In genomic region chr9:68896495-68896894, GRCh38 we compare ENCODE assay signal across 10 cellular contexts.
DNase-seq lines count a peak whose midpoint lies in the region; ATAC-seq and TF ChIP-seq lines count a peak whose summit lies in the region.
"Had no signal": no experiment of that assay in that cellular context is flagged by ENCODE, and none has a peak within 500 bp of the region (broad histone marks: within the 10 kb centered on the region; RNA-seq: fewer than 3 reads in every experiment).

No MANE protein-coding gene starts in this region.

- H3K4me3 Mint-ChIP-seq in CD8-positive, alpha-beta T cell = peak overlapping the region; percentile 51
- peak overlapping the region; percentile 60 for H3K4me3 Mint-ChIP-seq in activated B cell treated with CpG ODN at 0.5 μM for 24 hours

- TF ChIP-seq CTCF in CD8-positive, alpha-beta T cell (IDR thresholded peaks at IDR 0.05) = no peak
- no peak for TF ChIP-seq CTCF in activated B cell treated with CpG ODN at 0.5 μM for 24 hours (IDR thresholded peaks at IDR 0.05)

- H3K36me3 Mint-ChIP-seq in CD8-positive, alpha-beta T cell = no peaks in the 10 kb centered on the region
- peaks cover 34% of the 10 kb centered on the region for H3K36me3 Mint-ChIP-seq in activated B cell treated with CpG ODN at 0.5 μM for 24 hours (ENCODE audit: low read depth)

- intact Hi-C loops in CD8-positive, alpha-beta T cell (cut with DNase I, micrococcal nuclease) = loop anchor here in 1 of 2 experiments (10.0 kb wide), 2 partner anchors 132 to 172 kb away; no protein-coding TSS in a partner anchor
- intact Hi-C loops in activated B cell treated with CpG ODN at 0.5 μM for 24 hours (cut with micrococcal nuclease) = loop anchor here (2.0 to 10.0 kb wide), 3 partner anchors 22 to 102 kb away; no protein-coding TSS in a partner anchor

- CTCF ChIA-PET in CD8-positive, alpha-beta T cell (lab: Charles Lee) = no interaction called here
- CTCF ChIA-PET in activated B cell treated with CpG ODN at 0.5 μM for 24 hours (lab: Charles Lee) = no interaction called here

- peaks cover 28% of the 10 kb centered on the region for H3K4me1 ChIP-seq in CD8-positive, alpha-beta T cell (ENCODE audit: insufficient read depth, low read length)

- POLR2A ChIA-PET in CD8-positive, alpha-beta T cell (lab: Charles Lee) = interaction anchor here (0.7 kb wide), 1 partner anchor 129 kb away, joined by 4 read pairs; no protein-coding TSS in a partner anchor
- POLR2A ChIA-PET in activated B cell treated with CpG ODN at 0.5 μM for 24 hours (lab: Charles Lee) = interaction anchor here (1.1 kb wide), 1 partner anchor 139 kb away, joined by 3 read pairs; the partner anchor contains the start of gene FXN

- H3K27me3 Mint-ChIP-seq in CD8-positive, alpha-beta T cell (ENCODE audit: low read depth) = no peaks in the 10 kb centered on the region
- no peaks in the 10 kb centered on the region for H3K27me3 Mint-ChIP-seq in activated B cell treated with CpG ODN at 0.5 μM for 24 hours

- no peak overlapping the region for H3K27ac ChIP-seq in CD8-positive, alpha-beta T cell (ENCODE audit: low read depth, low read length)

- H3K36me3 ChIP-seq in CD8-positive, alpha-beta T cell (ENCODE audit: insufficient read depth, low read length) = no peaks in the 10 kb centered on the region

- H3K27me3 ChIP-seq in CD8-positive, alpha-beta T cell (ENCODE audit: insufficient read depth, low read length) = no peaks in the 10 kb centered on the region

- peak overlapping the region; percentile 71 for H3K27ac Mint-ChIP-seq in CD8-positive, alpha-beta T cell
- H3K27ac Mint-ChIP-seq in activated B cell treated with CpG ODN at 0.5 μM for 24 hours = peak overlapping the region; percentile 84

- H3K9me3 ChIP-seq in CD8-positive, alpha-beta T cell (ENCODE audit: low read length) = no peaks in the 10 kb centered on the region

- ATAC-seq in CD8-positive, alpha-beta T cell = no peak
- ATAC-seq in GM19463 (IDR thresholded peaks at IDR 0.05; ENCODE audit: unreplicated experiment) (peak; percentile 15), activated B cell treated with CpG ODN at 0.5 μM for 24 hours (ENCODE audit: low read depth) (no peak), esophagus mucosa (no peak)
- ATAC-seq: HepG2 had no signal

- DNase-seq in CD8-positive, alpha-beta T cell = no peak
- DNase-seq in activated B cell treated with CpG ODN at 0.5 μM for 24 hours (no peak), myocyte (ENCODE audit: low read depth) (peak; percentile 31), SKM-1 treated with dmso at 0.1 percent for 144 hours (lab: John Stamatoyannopoulos, UW; ENCODE audit: unreplicated experiment) (no peak), NCI-H128 (lab: John Stamatoyannopoulos, UW; ENCODE audit: unreplicated experiment) (no peak), NCI-H1092 (lab: John Stamatoyannopoulos, UW) (no peak)
- DNase-seq: T1000 had no signal

- no peaks in the 10 kb centered on the region for H3K9me3 Mint-ChIP-seq in CD8-positive, alpha-beta T cell
- no peaks in the 10 kb centered on the region for H3K9me3 Mint-ChIP-seq in activated B cell treated with CpG ODN at 0.5 μM for 24 hours

- no peak overlapping the region for H3K4me3 ChIP-seq in CD8-positive, alpha-beta T cell (ENCODE audit: low read depth, low read length)

- peaks cover 29% of the 10 kb centered on the region for H3K4me1 Mint-ChIP-seq in CD8-positive, alpha-beta T cell (ENCODE audit: low read depth)
- H3K4me1 Mint-ChIP-seq in activated B cell treated with CpG ODN at 0.5 μM for 24 hours = peaks cover 58% of the 10 kb centered on the region
